Comparison of ENCODE assay signal across 8 cellular contexts in the genomic region with DNA sequence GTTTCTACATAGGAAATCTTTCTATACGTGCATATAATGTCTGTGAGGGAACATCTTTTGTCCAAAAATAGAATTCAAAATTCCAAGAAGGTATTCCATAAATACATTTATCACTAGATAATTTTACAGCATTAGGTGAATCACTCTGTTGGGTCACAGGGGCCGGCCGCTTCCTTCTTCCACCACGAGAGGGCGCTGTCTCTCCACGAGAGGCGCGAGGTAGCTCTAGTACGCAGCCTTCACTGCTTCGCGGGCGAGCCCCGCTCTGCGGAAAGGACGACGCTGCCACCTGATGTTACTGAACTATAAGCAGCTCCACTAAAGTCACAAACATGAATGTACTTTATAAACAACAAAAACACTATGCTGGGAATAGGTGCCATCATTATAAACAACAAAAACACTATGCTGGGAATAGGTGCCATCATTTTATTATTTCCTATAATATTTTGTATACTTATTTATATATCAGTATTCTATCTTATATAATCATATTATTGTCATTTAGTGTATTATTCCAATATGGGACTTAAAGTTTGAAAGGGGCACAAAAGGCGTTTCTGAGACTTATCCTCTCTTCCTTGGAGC.
DNase-seq lines count a peak whose midpoint lies in the region; ATAC-seq and TF ChIP-seq lines count a peak whose summit lies in the region.

No MANE protein-coding gene starts in this region.

- TF ChIP-seq CTCF in GM10266 (IDR thresholded peaks at IDR 0.05; ENCODE audit: control insufficient read depth, insufficient read depth, low read depth, missing control alignments) (peak; percentile 95), WTC11 (IDR thresholded peaks at IDR 0.05) (peak; percentile 99), MCF 10A (IDR thresholded peaks at IDR 0.05; ENCODE audit: unreplicated experiment) (peak; percentile 96)

- BruUV-seq in MCF 10A (replicated peaks; lab: Mats Ljungman, UMichigan), result no TSS peak

- ATAC-seq in HG03039 (IDR thresholded peaks at IDR 0.05; ENCODE audit: unreplicated experiment), result peak; percentile 83
- peak; percentile 77 for ATAC-seq in WTC11
- ATAC-seq in GM18873 (IDR thresholded peaks at IDR 0.05; ENCODE audit: low FRiP score, unreplicated experiment), result no peak

- H3K27me3 Mint-ChIP-seq in WTC11 (ENCODE audit: low read depth) (no peaks in the 10 kb centered on the region), MCF 10A (ENCODE audit: insufficient read depth, unreplicated experiment) (peaks cover 26% of the 10 kb centered on the region)

- DNase-seq in GM10266 (ENCODE audit: extremely low spot score) (peak; percentile 71), NCI-H2227 (lab: John Stamatoyannopoulos, UW; ENCODE audit: unreplicated experiment) (peak; percentile 92), WTC11 (ENCODE audit: low spot score) (peak; percentile 92), MCF 10A (ENCODE audit: unreplicated experiment) (peak; percentile 76), iris pigment epithelial cell (ENCODE audit: low read depth) (peak; percentile 58)
- DNase-seq in stimulated activated CD4-positive, alpha-beta T cell treated with anti-CD3 and anti-CD28 coated beads, Interleukin-15, amount 100 ng/mL, for 24 hours, result peak; percentile 90

- peak overlapping the region; percentile 57 for H3K27ac Mint-ChIP-seq in WTC11
- H3K27ac Mint-ChIP-seq in MCF 10A (ENCODE audit: low read depth, unreplicated experiment), result no peak overlapping the region

- no peaks in the 10 kb centered on the region for H3K9me3 Mint-ChIP-seq in WTC11
- no peaks in the 10 kb centered on the region for H3K9me3 Mint-ChIP-seq in MCF 10A (ENCODE audit: unreplicated experiment)

- H3K4me3 Mint-ChIP-seq in WTC11 (no peak overlapping the region), MCF 10A (ENCODE audit: unreplicated experiment) (no peak overlapping the region)

- H3K36me3 Mint-ChIP-seq in WTC11 (no peaks in the 10 kb centered on the region), MCF 10A (ENCODE audit: insufficient read depth, unreplicated experiment) (no peaks in the 10 kb centered on the region)

- intact Hi-C loops in MCF 10A (cut with micrococcal nuclease), result loop anchor here (1.0 to 2.0 kb wide), 6 partner anchors 168 to 822 kb away; no protein-coding TSS in a partner anchor

- POLR2A ChIA-PET in WTC11 (lab: Charles Lee), result no interaction called here
- POLR2A ChIA-PET in MCF 10A (lab: Yijun Ruan, JAX), result interaction anchor here (0.6 kb wide), 1 partner anchor 11 kb away, joined by 3 read pairs; no protein-coding TSS in a partner anchor

- H3K4me1 Mint-ChIP-seq in WTC11 (peaks cover 21% of the 10 kb centered on the region), MCF 10A (ENCODE audit: insufficient read depth, unreplicated experiment) (no peaks in the 10 kb centered on the region)

- CTCF ChIA-PET in WTC11 (lab: Charles Lee) (interaction anchor here (0.5 to 2.8 kb wide), 44 partner anchors 9 to 822 kb away, joined by 3 to 31 read pairs (median 4); no protein-coding TSS in a partner anchor), MCF 10A (lab: Yijun Ruan, JAX) (interaction anchor here (0.5 to 6.2 kb wide), 19 partner anchors 8 to 822 kb away, joined by 3 to 82 read pairs (median 4); no protein-coding TSS in a partner anchor)

TF ChIP-seq in WTC11, 78 proteins besides CTCF, POLR2A, EP300 and RAD21:
- TF ChIP-seq, protein P1, sequence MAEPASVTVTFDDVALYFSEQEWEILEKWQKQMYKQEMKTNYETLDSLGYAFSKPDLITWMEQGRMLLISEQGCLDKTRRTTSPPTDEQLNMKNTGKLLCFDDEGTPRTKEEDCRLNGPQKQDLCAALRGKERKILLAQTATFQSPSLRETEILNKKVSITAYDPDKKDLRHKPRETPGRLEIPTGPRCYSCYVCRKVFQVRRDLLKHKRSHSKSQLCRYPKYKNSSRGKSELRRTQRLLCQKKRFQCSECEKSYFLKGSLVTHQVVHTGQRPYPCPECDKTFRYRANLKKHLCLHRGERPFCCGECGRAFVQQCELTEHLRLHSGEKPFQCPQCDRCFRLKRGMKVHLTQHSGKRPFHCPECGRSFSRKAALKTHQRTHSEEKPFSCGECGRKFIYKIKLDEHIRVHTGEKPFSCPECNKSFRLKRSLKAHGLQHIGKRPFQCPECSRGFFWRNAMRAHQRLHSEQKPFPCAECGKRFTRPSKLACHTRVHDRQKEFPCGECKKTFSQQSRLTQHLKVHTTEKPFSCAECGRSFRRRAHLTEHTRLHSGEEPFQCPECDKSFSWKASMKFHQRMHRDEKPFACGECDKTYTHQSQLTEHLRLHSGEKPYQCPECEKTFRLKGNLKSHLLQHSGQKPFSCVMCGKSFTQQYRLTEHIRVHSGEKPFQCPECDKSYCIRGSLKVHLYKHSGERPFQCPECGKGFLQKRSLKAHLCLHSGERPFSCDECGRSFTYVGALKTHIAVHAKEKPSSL (CRISPR knock-in tag; conservative IDR thresholded peaks at IDR 0.05), result no peak
- TF ChIP-seq AFF4 (CRISPR knock-in tag; IDR thresholded peaks at IDR 0.05; ENCODE audit: borderline replicate concordance) (no peak), ZNF263 (CRISPR knock-in tag; IDR thresholded peaks at IDR 0.05; ENCODE audit: low read depth) (no peak)
